In genomic region chr1:156096640-156097391, GRCh38 we compare ENCODE assay signal across 8 cellular contexts. TPM values are rescaled to one million over a fixed set of nuclear protein-coding genes. Genes with fewer than 3 reads are reported as not detected.
DNase-seq lines count a peak whose midpoint lies in the region; ATAC-seq and TF ChIP-seq lines count a peak whose summit lies in the region.

No MANE protein-coding gene starts in this region.

- no peak for TF ChIP-seq POLR2A in lower leg skin (IDR thresholded peaks at IDR 0.05)

- intact Hi-C loops in lower leg skin (cut with DNase I; ENCODE audit: low total_unique reads), result no loop called here

- peak overlapping the region; percentile 88 to 92 for H3K27ac ChIP-seq in coronary artery

- TF ChIP-seq CTCF in coronary artery (IDR thresholded peaks at IDR 0.05) (peak; percentile 95), lower leg skin (IDR thresholded peaks at IDR 0.05) (peak in 2 of 3 donors; percentile 77 to 94)

- WGBS in lower leg skin, 2 donors, result 5 to 24% methylated on average over 8 to 14 of the region's 14 CpGs

- peak overlapping the region; percentile 43 for H3K4me3 ChIP-seq in coronary artery
- no peak overlapping the region for H3K4me3 ChIP-seq in lower leg skin (ENCODE audit: low read depth, poor library complexity, severe bottlenecking)

- ATAC-seq in GM19025 (IDR thresholded peaks at IDR 0.05; ENCODE audit: low read depth, unreplicated experiment) (peak; percentile 59), HG03342 (IDR thresholded peaks at IDR 0.05; ENCODE audit: unreplicated experiment) (peak; percentile 64)

- DNase-seq in AG20443 (ENCODE audit: low spot score) (peak; percentile 91), NCI-H510A (lab: John Stamatoyannopoulos, UW) (peak; percentile 67), coronary artery (ENCODE audit: low spot score) (peak; percentile 93), lower leg skin (ENCODE audit: low spot score in 2 of 2) (peak; percentile 92 to 98)
- DNase-seq in activated CD4-positive, alpha-beta T cell treated with anti-CD3 and anti-CD28 coated beads, Interleukin-2, amount 50 U/mL, for 1 hour, result peak; percentile 86
- DNase-seq in stimulated activated CD4-positive, alpha-beta T cell treated with anti-CD3 and anti-CD28 coated beads, TNF-alpha, amount 100 ng/mL, for 1 hour (ENCODE audit: low read depth in 3 of 3, low spot score in 1 of 3), result peak; percentile 76 to 83 (median 78)

RNA-seq across cellular contexts. Expression of gene MEX3A, which starts 14.6 kb away (rescaled TPM):
- total RNA-seq in lower leg skin, result 1 to 10 TPM in 1 of 4 donors, under 1 TPM in 3; 0.21 to 1.1 (median 0.67) TPM

RNA-seq across cellular contexts. Expression of gene LMNA, which starts 17.7 kb away (rescaled TPM):
- 100 to 1,000 TPM; 530 to 611 (median 555) TPM for total RNA-seq in lower leg skin

RNA-seq across cellular contexts. Expression of gene RAB25, which starts 35.9 kb away (rescaled TPM):
- total RNA-seq in lower leg skin, result 100 to 1,000 TPM; 211 to 281 (median 251) TPM

RNA-seq across cellular contexts. Expression of gene LAMTOR2, which starts 42.2 kb away (rescaled TPM):
- total RNA-seq in lower leg skin, result 10 to 100 TPM; 41.8 to 64.5 (median 47.4) TPM

RNA-seq across cellular contexts. Expression of gene UBQLN4, which starts 43.2 kb away (rescaled TPM):
- 10 to 100 TPM; 19.8 to 31.0 (median 26.9) TPM for total RNA-seq in lower leg skin
